Comparison of ENCODE assay signal across 15 cellular contexts in the genomic region with DNA sequence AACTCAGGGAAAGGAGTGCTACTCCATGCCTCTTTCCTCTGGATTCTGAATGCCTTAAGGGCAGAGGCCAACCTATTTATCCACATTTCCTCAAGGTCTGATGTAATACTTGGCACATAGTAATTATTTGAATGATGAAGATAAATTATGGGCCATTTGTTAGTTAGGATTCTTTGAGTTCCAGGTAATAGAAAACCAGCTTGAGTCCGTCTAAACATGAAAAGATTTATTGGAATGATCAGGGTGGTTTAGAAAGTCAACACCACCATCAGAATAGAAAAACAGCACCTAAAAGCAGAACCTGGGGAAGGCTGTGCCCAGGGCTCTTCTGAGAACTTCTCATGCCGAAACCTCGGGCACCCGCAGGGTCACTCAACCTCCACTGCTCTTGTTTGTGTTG.
A peak's percentile ranks its signal among the peaks of the same experiment; 100 is the strongest.
DNase-seq lines count a peak whose midpoint lies in the region; ATAC-seq and TF ChIP-seq lines count a peak whose summit lies in the region.
"Had no signal": no experiment of that assay in that cellular context is flagged by ENCODE, and none has a peak within 500 bp of the region (broad histone marks: within the 10 kb centered on the region; RNA-seq: fewer than 3 reads in every experiment).

No MANE protein-coding gene starts in this region.

- DNase-seq in MCF 10A (ENCODE audit: unreplicated experiment) (peak; percentile 11), mammary epithelial cell (no peak), left kidney (ENCODE audit: low read depth, low spot score) (peak; percentile 15), trophoblast cell (peak; percentile 90 to 92), NCI-H446 (lab: John Stamatoyannopoulos, UW) (no peak)
- DNase-seq: AML-193; Caco-2; CD4-positive, alpha-beta T cell; H9; IMR-90 had no signal

- CTCF ChIA-PET in MCF 10A (lab: Yijun Ruan, JAX): interaction anchor here (0.6 kb wide), 1 partner anchor 285 kb away, joined by 5 read pairs; no protein-coding TSS in a partner anchor
- CTCF ChIA-PET in mammary epithelial cell (lab: Charles Lee; ENCODE audit: low non-redundant PET): no interaction called here

- no peaks in the 10 kb centered on the region for H3K27me3 Mint-ChIP-seq in MCF 10A (ENCODE audit: insufficient read depth, unreplicated experiment)
- H3K27me3 Mint-ChIP-seq: CD4-positive, alpha-beta T cell had no signal

- no peak overlapping the region for H4K12ac ChIP-seq in trophoblast cell (ENCODE audit: low read depth, low read length)

- POLR2A ChIA-PET in MCF 10A (lab: Yijun Ruan, JAX): no interaction called here

- H3K79me1 ChIP-seq in trophoblast cell (ENCODE audit: low read length): no peaks in the 10 kb centered on the region

- H3K36me3 Mint-ChIP-seq in MCF 10A (ENCODE audit: insufficient read depth, unreplicated experiment): no peaks in the 10 kb centered on the region

- no peaks in the 10 kb centered on the region for H3K9me3 ChIP-seq in mammary epithelial cell (replicated peaks; ENCODE audit: insufficient read depth, low read length)
- no peaks in the 10 kb centered on the region for H3K9me3 ChIP-seq in trophoblast cell (ENCODE audit: insufficient read depth, low read depth, low read length)
- H3K9me3 ChIP-seq: A549, Caco-2 had no signal

- H2BK5ac ChIP-seq in trophoblast cell (ENCODE audit: low read depth, low read length, poor library complexity): no peak overlapping the region

- no peak overlapping the region for H2BK12ac ChIP-seq in trophoblast cell (ENCODE audit: low read length)

- no peak overlapping the region for H4K8ac ChIP-seq in trophoblast cell (ENCODE audit: low read depth, low read length)

- H3K23ac ChIP-seq in trophoblast cell (ENCODE audit: low read length): no peak overlapping the region

- H2BK120ac ChIP-seq in trophoblast cell (ENCODE audit: insufficient read depth, low read length, poor library complexity): no peak overlapping the region

- no peak overlapping the region for H2AK5ac ChIP-seq in trophoblast cell (ENCODE audit: low read length)

- no peak overlapping the region for H3K18ac ChIP-seq in trophoblast cell (ENCODE audit: low read length)

- H3K79me2 ChIP-seq in mammary epithelial cell (ENCODE audit: insufficient read depth, low read length) (no peaks in the 10 kb centered on the region), trophoblast cell (ENCODE audit: control insufficient read depth, insufficient read depth, low read length, poor library complexity) (no peaks in the 10 kb centered on the region)

- no peak overlapping the region for H3K27ac Mint-ChIP-seq in MCF 10A (ENCODE audit: low read depth, unreplicated experiment)
- H3K27ac Mint-ChIP-seq: CD4-positive, alpha-beta T cell; H9 had no signal

- H3K4me1 ChIP-seq in mammary epithelial cell (ENCODE audit: insufficient read depth, low read length) (no peaks in the 10 kb centered on the region), trophoblast cell (ENCODE audit: control insufficient read depth in 1 of 2, insufficient read depth in 2 of 2, low read length in 2 of 2) (peaks cover 2% of the 10 kb centered on the region in 2 experiments)
- H3K4me1 ChIP-seq: A549, Caco-2 had no signal

- H3K27me3 ChIP-seq in mammary epithelial cell (ENCODE audit: insufficient read depth, low read length) (no peaks in the 10 kb centered on the region), trophoblast cell (ENCODE audit: insufficient read depth, low read length) (no peaks in the 10 kb centered on the region)

- peaks cover 10% of the 10 kb centered on the region for H3K4me1 Mint-ChIP-seq in MCF 10A (ENCODE audit: insufficient read depth, unreplicated experiment)

- H4K20me1 ChIP-seq in mammary epithelial cell (ENCODE audit: insufficient read depth, low read length): no peaks in the 10 kb centered on the region

- H3K4me2 ChIP-seq in mammary epithelial cell (ENCODE audit: insufficient read depth, low read depth, low read length): no peak overlapping the region
- no peak overlapping the region for H3K4me2 ChIP-seq in trophoblast cell (ENCODE audit: low read length)
- H3K4me2 ChIP-seq: A549 had no signal

- in situ Hi-C loops in mammary epithelial cell (cut with MboI; ENCODE audit: low sequenced_read_pairs in 2 of 2): no loop called here

- H2AFZ ChIP-seq in mammary epithelial cell (ENCODE audit: low read depth, low read length) (no peak overlapping the region), trophoblast cell (ENCODE audit: insufficient read depth, low read length, poor library complexity) (no peak overlapping the region)

- H3K14ac ChIP-seq in trophoblast cell (ENCODE audit: low read length): no peak overlapping the region

- H3K4me3 ChIP-seq in mammary epithelial cell (replicated peaks in 1 of 3; ENCODE audit: insufficient read depth in 1 of 3, low read depth in 2 of 3, low read length in 3 of 3): no peak overlapping the region
- no peak overlapping the region for H3K4me3 ChIP-seq in trophoblast cell (ENCODE audit: low read depth, low read length)
- H3K4me3 ChIP-seq: A549 had no signal

- ATAC-seq in GM21717 (IDR thresholded peaks at IDR 0.05; ENCODE audit: unreplicated experiment) (no peak), GM18861 (IDR thresholded peaks at IDR 0.05; ENCODE audit: unreplicated experiment) (no peak)
- ATAC-seq: A549 had no signal

- no peak overlapping the region for H4K91ac ChIP-seq in trophoblast cell (ENCODE audit: low read depth, low read length)

- no peak overlapping the region for H3K4ac ChIP-seq in trophoblast cell (ENCODE audit: low read depth, low read length)

- BruUV-seq in MCF 10A (replicated peaks; lab: Mats Ljungman, UMichigan) (no TSS peak), mammary epithelial cell (replicated peaks; lab: Mats Ljungman, UMichigan) (no TSS peak)

- WGBS in mammary epithelial cell (ENCODE audit: low coverage, missing lambda C conversion rate): 40% methylated on average over 1 of the region's 4 CpGs
- WGBS in trophoblast cell (ENCODE audit: extremely low coverage, insufficient coverage, insufficient read length): no CpG with 5 or more reads among the region's 4 CpGs

- no peaks in the 10 kb centered on the region for H3K36me3 ChIP-seq in mammary epithelial cell (ENCODE audit: insufficient read depth, low read length)
- H3K36me3 ChIP-seq in trophoblast cell (ENCODE audit: control insufficient read depth in 1 of 2, insufficient read depth in 2 of 2, low read length in 2 of 2): no peaks in the 10 kb centered on the region

- H3K27ac ChIP-seq in mammary epithelial cell (ENCODE audit: insufficient read depth, low read depth, low read length) (no peak overlapping the region), trophoblast cell (ENCODE audit: low read depth, low read length) (no peak overlapping the region)
- H3K27ac ChIP-seq: 22Rv1, A549, C4-2B had no signal

- intact Hi-C loops in MCF 10A (cut with micrococcal nuclease): no loop called here
- intact Hi-C loops in mammary epithelial cell (cut with micrococcal nuclease): no loop called here

- no peak overlapping the region for H3K9ac ChIP-seq in mammary epithelial cell (ENCODE audit: insufficient read depth, low read length)
- H3K9ac ChIP-seq in trophoblast cell (ENCODE audit: low read length): no peak overlapping the region

- no peak overlapping the region for H3K4me3 Mint-ChIP-seq in MCF 10A (ENCODE audit: unreplicated experiment)
- H3K4me3 Mint-ChIP-seq: CD4-positive, alpha-beta T cell; H9 had no signal

- dilution Hi-C loops in mammary epithelial cell (cut with HindIII; ENCODE audit: low sequenced_read_pairs): no loop called here

- no peaks in the 10 kb centered on the region for H3K9me3 Mint-ChIP-seq in MCF 10A (ENCODE audit: unreplicated experiment)
- H3K9me3 Mint-ChIP-seq: CD4-positive, alpha-beta T cell had no signal

- TF ChIP-seq CTCF in MCF 10A (IDR thresholded peaks at IDR 0.05; ENCODE audit: unreplicated experiment) (no peak), mammary epithelial cell (conservative IDR thresholded peaks at IDR 0.05 in 1 of 2, IDR thresholded peaks at IDR 0.05 in 1 of 2; ENCODE audit: extremely low read depth in 1 of 2, insufficient read depth in 1 of 2, low read depth in 1 of 2, low read length in 2 of 2) (no peak)

Comparison
In these comparisons a context has a peak if more than half of its experiments do, and no peak if none do; other contexts are left out.
1. DNase-seq: peak in MCF 10A (single experiment), left kidney (single experiment) and trophoblast cell (2 of 2); none in mammary epithelial cell (single experiment) and NCI-H446 (0 of 2).